Comparison of ENCODE assay signal across 8 cellular contexts in the genomic region with DNA sequence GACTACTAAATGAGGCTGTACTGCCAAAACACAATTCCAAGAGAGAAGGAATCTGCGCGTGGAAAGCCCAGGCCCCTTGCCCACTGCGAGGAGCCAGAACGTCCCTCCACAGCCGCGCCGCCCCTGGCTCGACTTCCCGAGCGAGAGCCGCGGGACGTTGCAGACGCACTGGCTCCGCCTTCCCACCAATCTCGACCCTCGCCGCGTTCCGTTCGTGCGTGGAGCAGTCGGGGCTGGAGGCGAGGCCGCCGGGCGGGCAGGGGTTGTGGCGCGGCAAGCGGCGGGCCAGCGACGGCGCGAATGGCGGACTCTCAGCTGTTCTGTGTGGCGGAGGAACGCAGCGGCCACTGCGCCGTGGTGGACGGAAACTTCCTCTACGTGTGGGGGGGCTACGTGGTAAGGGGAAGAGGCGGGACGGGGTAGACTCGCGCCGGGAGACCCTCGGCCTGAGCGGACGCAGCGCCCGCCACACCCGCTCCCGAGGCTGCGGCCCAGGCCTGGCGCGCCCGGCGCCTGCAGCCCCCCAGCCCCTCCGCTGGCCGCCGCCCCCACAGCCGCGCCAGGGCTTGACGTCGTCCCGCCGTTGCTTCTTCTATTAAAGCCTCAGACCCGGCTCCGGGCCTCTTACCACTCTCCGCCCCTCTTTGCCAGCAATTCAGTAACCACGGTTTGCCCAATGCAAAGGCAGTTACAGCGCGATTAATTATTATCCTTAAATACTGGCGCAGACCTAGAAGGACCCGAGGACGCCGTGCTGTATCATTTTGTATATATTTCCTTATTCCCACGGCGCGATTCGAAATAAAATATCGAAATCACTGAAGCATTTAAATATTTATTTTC. TPM values are rescaled to one million over a fixed set of nuclear protein-coding genes. Genes with fewer than 3 reads are reported as not detected.
A peak's percentile ranks its signal among the peaks of the same experiment; 100 is the strongest.
DNase-seq lines count a peak whose midpoint lies in the region; ATAC-seq and TF ChIP-seq lines count a peak whose summit lies in the region.

A gene with protein sequence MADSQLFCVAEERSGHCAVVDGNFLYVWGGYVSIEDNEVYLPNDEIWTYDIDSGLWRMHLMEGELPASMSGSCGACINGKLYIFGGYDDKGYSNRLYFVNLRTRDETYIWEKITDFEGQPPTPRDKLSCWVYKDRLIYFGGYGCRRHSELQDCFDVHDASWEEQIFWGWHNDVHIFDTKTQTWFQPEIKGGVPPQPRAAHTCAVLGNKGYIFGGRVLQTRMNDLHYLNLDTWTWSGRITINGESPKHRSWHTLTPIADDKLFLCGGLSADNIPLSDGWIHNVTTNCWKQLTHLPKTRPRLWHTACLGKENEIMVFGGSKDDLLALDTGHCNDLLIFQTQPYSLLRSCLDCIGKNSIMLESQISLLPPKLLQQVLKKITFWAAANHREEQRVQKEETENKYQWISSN (plus strand): TSS at position 226 of the 843 bp plus-strand sequence. CDS start 75 bp downstream, at position 301.

- ATAC-seq in GM21723 (IDR thresholded peaks at IDR 0.05; ENCODE audit: unreplicated experiment), result peak; percentile 56

- TF ChIP-seq EP300 in neural cell (conservative IDR thresholded peaks at IDR 0.05; ENCODE audit: poor library complexity, severe bottlenecking), result peak; percentile 18

- H2AFZ ChIP-seq in neural cell (ENCODE audit: low read depth, low read length), result peak within 1 kb of the TSS; percentile 71

- H4K20me1 ChIP-seq in neural cell (ENCODE audit: insufficient read depth), result no peaks in the 10 kb centered on the region

- H3K27me3 Mint-ChIP-seq in stimulated activated naive CD8-positive, alpha-beta T cell treated with anti-CD3 and anti-CD28 coated beads, Interleukin-15, Interleukin-2, amounts not matched to agents 100 ng/mL and 50 ng/mL, for 24 hours, result no peaks in the 10 kb centered on the region

- peak within 1 kb of the TSS; percentile 76 for H3K4me3 ChIP-seq in neural cell (ENCODE audit: low read length)

- H3K79me2 ChIP-seq in neural cell (replicated peaks; ENCODE audit: insufficient read depth, low read length), result no peaks in the 10 kb centered on the region

- peak within 1 kb of the TSS; percentile 65 for H3K9ac ChIP-seq in neural cell (ENCODE audit: low read length)

- no peaks in the 10 kb centered on the region for H3K27me3 ChIP-seq in neural cell (ENCODE audit: insufficient read depth, low read depth, low read length)

- H3K4me2 ChIP-seq in neural cell (ENCODE audit: low read length), result no peak within 1 kb of the TSS

- TF ChIP-seq CTCF in neural cell (IDR thresholded peaks at IDR 0.05; ENCODE audit: poor library complexity, severe bottlenecking), result no peak

- H3K9me3 ChIP-seq in KOPT-K1 (ENCODE audit: insufficient read depth, low read length, poor library complexity, severe bottlenecking) (no peaks in the 10 kb centered on the region), neural cell (ENCODE audit: low read length) (no peaks in the 10 kb centered on the region)

- H3K9me2 ChIP-seq in neural cell (ENCODE audit: insufficient read depth, low read length), result no peaks in the 10 kb centered on the region

- H3K36me3 ChIP-seq in KOPT-K1 (ENCODE audit: insufficient read depth, low read length) (no peaks in the 10 kb centered on the region), neural cell (ENCODE audit: insufficient read depth, low read length) (no peaks in the 10 kb centered on the region)

- no peak for TF ChIP-seq RAD21 in neural cell (conservative IDR thresholded peaks at IDR 0.05)

- peaks cover 4% of the 10 kb centered on the region for H3F3A ChIP-seq in neural cell (ENCODE audit: insufficient read depth, low read length, poor library complexity, severe bottlenecking)

- peaks cover 33% of the 10 kb centered on the region for H3K4me1 Mint-ChIP-seq in stimulated activated naive CD8-positive, alpha-beta T cell treated with anti-CD3 and anti-CD28 coated beads, Interleukin-15, Interleukin-2, amounts not matched to agents 100 ng/mL and 50 ng/mL, for 24 hours (ENCODE audit: low read depth)

- H3K4me3 Mint-ChIP-seq in stimulated activated naive CD8-positive, alpha-beta T cell treated with anti-CD3 and anti-CD28 coated beads, Interleukin-15, Interleukin-2, amounts not matched to agents 100 ng/mL and 50 ng/mL, for 24 hours, result peak within 1 kb of the TSS; percentile 80

- H3K36me3 Mint-ChIP-seq in stimulated activated naive CD8-positive, alpha-beta T cell treated with anti-CD3 and anti-CD28 coated beads, Interleukin-15, Interleukin-2, amounts not matched to agents 100 ng/mL and 50 ng/mL, for 24 hours (ENCODE audit: low read depth), result no peaks in the 10 kb centered on the region

- no peaks in the 10 kb centered on the region for H3K9me3 Mint-ChIP-seq in stimulated activated naive CD8-positive, alpha-beta T cell treated with anti-CD3 and anti-CD28 coated beads, Interleukin-15, Interleukin-2, amounts not matched to agents 100 ng/mL and 50 ng/mL, for 24 hours

- peak within 1 kb of the TSS; percentile 61 for H3K27ac ChIP-seq in KOPT-K1 (ENCODE audit: low read depth, low read length, poor library complexity, severe bottlenecking)
- H3K27ac ChIP-seq in neural cell (ENCODE audit: low read length), result peak within 1 kb of the TSS; percentile 57

- H3K27ac Mint-ChIP-seq in stimulated activated naive CD8-positive, alpha-beta T cell treated with anti-CD3 and anti-CD28 coated beads, Interleukin-15, Interleukin-2, amounts not matched to agents 100 ng/mL and 50 ng/mL, for 24 hours, result peak within 1 kb of the TSS; percentile 72

- DNase-seq in DMS79 (lab: John Stamatoyannopoulos, UW), result peak; percentile 56
- DNase-seq in RPMI8226, result peak; percentile 46
- DNase-seq in activated effector memory CD4-positive, alpha-beta T cell treated with anti-CD3 and anti-CD28 coated beads, Interleukin-2, amount 50 U/mL, for 16 hours, result peak; percentile 92
- DNase-seq in fibroblast of the conjunctiva (ENCODE audit: low read depth), result peak; percentile 54

TF ChIP-seq in neural cell, 6 proteins besides CTCF, POLR2A, EP300 and RAD21:
- TF ChIP-seq MXI1 (conservative IDR thresholded peaks at IDR 0.05; ENCODE audit: poor library complexity, severe bottlenecking), result peak; percentile 30
- TF ChIP-seq SMC3 (conservative IDR thresholded peaks at IDR 0.05; ENCODE audit: poor library complexity), result no peak
- TF ChIP-seq, protein P1, sequence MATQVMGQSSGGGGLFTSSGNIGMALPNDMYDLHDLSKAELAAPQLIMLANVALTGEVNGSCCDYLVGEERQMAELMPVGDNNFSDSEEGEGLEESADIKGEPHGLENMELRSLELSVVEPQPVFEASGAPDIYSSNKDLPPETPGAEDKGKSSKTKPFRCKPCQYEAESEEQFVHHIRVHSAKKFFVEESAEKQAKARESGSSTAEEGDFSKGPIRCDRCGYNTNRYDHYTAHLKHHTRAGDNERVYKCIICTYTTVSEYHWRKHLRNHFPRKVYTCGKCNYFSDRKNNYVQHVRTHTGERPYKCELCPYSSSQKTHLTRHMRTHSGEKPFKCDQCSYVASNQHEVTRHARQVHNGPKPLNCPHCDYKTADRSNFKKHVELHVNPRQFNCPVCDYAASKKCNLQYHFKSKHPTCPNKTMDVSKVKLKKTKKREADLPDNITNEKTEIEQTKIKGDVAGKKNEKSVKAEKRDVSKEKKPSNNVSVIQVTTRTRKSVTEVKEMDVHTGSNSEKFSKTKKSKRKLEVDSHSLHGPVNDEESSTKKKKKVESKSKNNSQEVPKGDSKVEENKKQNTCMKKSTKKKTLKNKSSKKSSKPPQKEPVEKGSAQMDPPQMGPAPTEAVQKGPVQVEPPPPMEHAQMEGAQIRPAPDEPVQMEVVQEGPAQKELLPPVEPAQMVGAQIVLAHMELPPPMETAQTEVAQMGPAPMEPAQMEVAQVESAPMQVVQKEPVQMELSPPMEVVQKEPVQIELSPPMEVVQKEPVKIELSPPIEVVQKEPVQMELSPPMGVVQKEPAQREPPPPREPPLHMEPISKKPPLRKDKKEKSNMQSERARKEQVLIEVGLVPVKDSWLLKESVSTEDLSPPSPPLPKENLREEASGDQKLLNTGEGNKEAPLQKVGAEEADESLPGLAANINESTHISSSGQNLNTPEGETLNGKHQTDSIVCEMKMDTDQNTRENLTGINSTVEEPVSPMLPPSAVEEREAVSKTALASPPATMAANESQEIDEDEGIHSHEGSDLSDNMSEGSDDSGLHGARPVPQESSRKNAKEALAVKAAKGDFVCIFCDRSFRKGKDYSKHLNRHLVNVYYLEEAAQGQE (IDR thresholded peaks at IDR 0.05; ENCODE audit: borderline replicate concordance), result no peak
- peak; percentile 77 for TF ChIP-seq POLR2AphosphoS5 (IDR thresholded peaks at IDR 0.05)
- TF ChIP-seq TAF1 (IDR thresholded peaks at IDR 0.05; ENCODE audit: low read depth), result no peak
- no peak for TF ChIP-seq EZH2 (IDR thresholded peaks at IDR 0.05; ENCODE audit: borderline replicate concordance, insufficient read depth, low read length, poor library complexity, severe bottlenecking)

RNA-seq across cellular contexts. Expression of the gene that starts here (rescaled TPM):
- polyA plus RNA-seq in neural cell, result 5.2 and 6.5 TPM in 2 replicates
- polyA minus RNA-seq in neural cell, result 3.5 and 6.1 TPM in 2 replicates

Comparison
In these comparisons a context has a peak if more than half of its experiments do, and no peak if none do; other contexts are left out.
1. Peak in every context shown above with its lines: DNase-seq, ATAC-seq, H3K4me3 ChIP-seq and H3K27ac ChIP-seq.